Comparison of ENCODE assay signal across 8 cellular contexts in genomic region chr19:12400618-12401502, GRCh38. TPM values are rescaled to one million over a fixed set of nuclear protein-coding genes. Genes with fewer than 3 reads are reported as not detected.
DNase-seq lines count a peak whose midpoint lies in the region; ATAC-seq and TF ChIP-seq lines count a peak whose summit lies in the region.

Gene ZNF799, minus strand, starts transcription at chr19:12401271. Its CDS starts 201 bp downstream, at chr19:12401070.

- WGBS in gastroesophageal sphincter (ENCODE audit: low coverage in 1 of 2), 2 donors, result 0 to 1% methylated on average over 3 to 12 of the region's 71 CpGs

- TF ChIP-seq POLR2A in gastroesophageal sphincter (IDR thresholded peaks at IDR 0.05), result peak; percentile 24 to 49

- H3K36me3 ChIP-seq in ES-I3 (ENCODE audit: insufficient read depth, low read length) (no peaks in the 10 kb centered on the region), HAP-1 (replicated peaks) (no peaks in the 10 kb centered on the region), MM.1S (replicated peaks; ENCODE audit: insufficient read depth, low read length) (no peaks in the 10 kb centered on the region), gastroesophageal sphincter (no peaks in the 10 kb centered on the region), neutrophil (no peaks in the 10 kb centered on the region)

- H3K79me2 ChIP-seq in MM.1S (ENCODE audit: low read length), result no peaks in the 10 kb centered on the region

- H3K9ac ChIP-seq in ES-I3 (ENCODE audit: low read depth, low read length) (peak within 1 kb of the TSS; percentile 56), MM.1S (ENCODE audit: low read length) (peak within 1 kb of the TSS; percentile 54; the same call in 1 of the 2 replicates)

- TF ChIP-seq CTCF in MM.1S (IDR thresholded peaks at IDR 0.05; ENCODE audit: low read length) (no peak), gastroesophageal sphincter (IDR thresholded peaks at IDR 0.05) (peak in 1 of 4 experiments; percentile 45), neutrophil (IDR thresholded peaks at IDR 0.05) (no peak)

- in situ Hi-C loops in HAP-1 (cut with MboI; ENCODE audit: low sequenced_read_pairs), result no loop called here

- peaks cover 8% of the 10 kb centered on the region; the same call in 1 of the 2 replicates for H3F3A ChIP-seq in MM.1S (ENCODE audit: insufficient read depth, low read length)

- H3K9me2 ChIP-seq in MM.1S (replicated peaks; ENCODE audit: insufficient read depth, low read length), result no peaks in the 10 kb centered on the region

- TF ChIP-seq EP300 in gastroesophageal sphincter (IDR thresholded peaks at IDR 0.05), result no peak

- H3K4me1 ChIP-seq in ES-I3 (ENCODE audit: insufficient read depth, low read length) (no peaks in the 10 kb centered on the region), HAP-1 (no peaks in the 10 kb centered on the region), MM.1S (ENCODE audit: low read length) (no peaks in the 10 kb centered on the region), gastroesophageal sphincter (peaks cover 0 to 15% (median 3%) of the 10 kb centered on the region in 3 donors), neutrophil (ENCODE audit: control insufficient read depth in 1 of 2, insufficient read depth in 1 of 2, low read depth in 1 of 2, low read length in 1 of 2) (peaks cover 6 to 9% of the 10 kb centered on the region in 2 experiments)

- ATAC-seq in gastroesophageal sphincter, result peak; percentile 99

- peak within 1 kb of the TSS; percentile 68; the same call in 1 of the 2 replicates for H3K27ac ChIP-seq in MM.1S (ENCODE audit: low read length)
- H3K27ac ChIP-seq in gastroesophageal sphincter, result peak within 1 kb of the TSS; percentile 68 to 91 (median 89)
- peak within 1 kb of the TSS; percentile 79 for H3K27ac ChIP-seq in neutrophil
- peak within 1 kb of the TSS; percentile 63 for H3K27ac ChIP-seq in substantia nigra (ENCODE audit: low read depth, low read length, poor library complexity, severe bottlenecking)

- H3K27me3 ChIP-seq in HAP-1 (ENCODE audit: low read depth) (no peaks in the 10 kb centered on the region), MM.1S (replicated peaks; ENCODE audit: insufficient read depth, low read length) (no peaks in the 10 kb centered on the region), gastroesophageal sphincter (no peaks in the 10 kb centered on the region), neutrophil (no peaks in the 10 kb centered on the region)

- no peaks in the 10 kb centered on the region for H4K20me1 ChIP-seq in MM.1S (ENCODE audit: insufficient read depth, low read length)

- peak within 1 kb of the TSS; percentile 74; the same call in 1 of the 2 replicates for H3K4me2 ChIP-seq in MM.1S (ENCODE audit: low read depth, low read length)

- H3K9me3 ChIP-seq in ES-I3 (ENCODE audit: control insufficient read depth, insufficient read depth, low read length) (no peaks in the 10 kb centered on the region), HAP-1 (no peaks in the 10 kb centered on the region), MM.1S (replicated peaks; ENCODE audit: insufficient read depth, low read length) (no peaks in the 10 kb centered on the region), gastroesophageal sphincter (no peaks in the 10 kb centered on the region), neutrophil (no peaks in the 10 kb centered on the region)

- H3K4me3 ChIP-seq in HAP-1 (peak within 1 kb of the TSS; percentile 81), MM.1S (ENCODE audit: low read length) (peak within 1 kb of the TSS; percentile 91), gastroesophageal sphincter (peak within 1 kb of the TSS; percentile 85 to 94), neutrophil (ENCODE audit: low read depth in 1 of 2, low read length in 1 of 2) (peak within 1 kb of the TSS; percentile 90 to 91)

- H2AFZ ChIP-seq in MM.1S (ENCODE audit: low read length), result peak within 1 kb of the TSS; percentile 83

- DNase-seq in HAP-1 (ENCODE audit: low spot score in 2 of 2) (peak; percentile 91 to 98), MM.1S (peak; percentile 96), SIG-M5 treated with dmso at 0.1 percent for 504 hours (lab: John Stamatoyannopoulos, UW; ENCODE audit: unreplicated experiment) (peak; percentile 93), substantia nigra (lab: John Stamatoyannopoulos, UW) (peak; percentile 62 to 99 (median 95))
- peak; percentile 40 to 70 (median 54) for DNase-seq in activated naive CD4-positive, alpha-beta T cell (lab: John Stamatoyannopoulos, UW)

RNA-seq across cellular contexts. Expression of gene ZNF799, which starts in this region (rescaled TPM):
- total RNA-seq in gastroesophageal sphincter, result 1 to 10 TPM; 3.9 to 7.8 (median 4.7) TPM

Comparison
In these comparisons a context has a peak if more than half of its experiments do, and no peak if none do; other contexts are left out.
1. Peak in every context shown above with its lines: DNase-seq, ATAC-seq, H3K4me3 ChIP-seq and H3K27ac ChIP-seq.